ENCODE assay signal across 9 cellular contexts in genomic region chr11:72668645-72669347, GRCh38. TPM values are rescaled to one million over a fixed set of nuclear protein-coding genes. Genes with fewer than 3 reads are reported as not detected.
A peak's percentile ranks its signal among the peaks of the same experiment; 100 is the strongest.
DNase-seq lines count a peak whose midpoint lies in the region; ATAC-seq, FAIRE-seq and TF ChIP-seq lines count a peak whose summit lies in the region.
"Had no signal": no experiment of that assay in that cellular context is flagged by ENCODE, and none has a peak within 500 bp of the region (broad histone marks: within the 10 kb centered on the region; RNA-seq: fewer than 3 reads in every experiment).

No MANE protein-coding gene starts in this region.

- peaks cover 8% of the 10 kb centered on the region for H3K9me3 Mint-ChIP-seq in activated T-helper 2 cell treated with anti-CD3 and anti-CD28 coated beads, Interferon-gamma antibody, Interleukin-2, Interleukin-4, amounts not matched to agents 10 μg/mL and 5 μg/mL and 100 μg/mL, durations not matched to agents 14 hours and 24 hours and 36 hours
- H3K9me3 Mint-ChIP-seq in T-cell: peaks cover 0 to 8% (median 0%) of the 10 kb centered on the region in 3 donors

- H3K4me1 Mint-ChIP-seq in activated T-helper 2 cell treated with anti-CD3 and anti-CD28 coated beads, Interferon-gamma antibody, Interleukin-2, Interleukin-4, amounts not matched to agents 10 μg/mL and 5 μg/mL and 100 μg/mL, durations not matched to agents 14 hours and 24 hours and 36 hours (ENCODE audit: low read depth): peaks cover 15% of the 10 kb centered on the region
- H3K4me1 Mint-ChIP-seq in T-cell: peaks cover 0 to 3% (median 2%) of the 10 kb centered on the region in 3 donors

- peaks cover 6 to 11% (median 9%) of the 10 kb centered on the region in 11 experiments; a peak in 21 of 22 replicates for H3K9me3 ChIP-seq in BLaER1 treated with 17β-estradiol and CSF1 and Interleukin-3, amounts not matched to agents 10 nM and 100 nM (replicated peaks in 1 of 11)
- H3K9me3 ChIP-seq in esophagus muscularis mucosa (peaks cover 0 to 9% (median 6%) of the 10 kb centered on the region in 4 donors), gastroesophageal sphincter (peaks cover 0 to 13% (median 0%) of the 10 kb centered on the region in 3 donors)

- no peak for TF ChIP-seq POLR2A in esophagus muscularis mucosa (IDR thresholded peaks at IDR 0.05; ENCODE audit: low read depth)
- no peak for TF ChIP-seq POLR2A in gastroesophageal sphincter (IDR thresholded peaks at IDR 0.05)

- H3K4me3 Mint-ChIP-seq in activated T-helper 2 cell treated with anti-CD3 and anti-CD28 coated beads, Interferon-gamma antibody, Interleukin-2, Interleukin-4, amounts not matched to agents 10 μg/mL and 5 μg/mL and 100 μg/mL, durations not matched to agents 14 hours and 24 hours and 36 hours (ENCODE audit: low read depth): no peak overlapping the region
- no peak overlapping the region for H3K4me3 Mint-ChIP-seq in T-cell

- peak; percentile 69 for FAIRE-seq in GM19239 (lab: Jason Lieb, UNC)

- peaks cover 31 to 53% (median 40%) of the 10 kb centered on the region in 10 experiments for H3K4me1 ChIP-seq in BLaER1 treated with 17β-estradiol and CSF1 and Interleukin-3, amounts not matched to agents 10 nM and 100 nM
- H3K4me1 ChIP-seq in esophagus muscularis mucosa (peaks cover 0 to 5% (median under 1%) of the 10 kb centered on the region in 4 donors), gastroesophageal sphincter (no peaks in the 10 kb centered on the region)

- CTCF ChIA-PET in T-cell (lab: Charles Lee): interaction anchor here in 1 of 2 donors (1.1 kb wide), 1 partner anchor 11 kb away, joined by 3 read pairs; no protein-coding TSS in a partner anchor

- TF ChIP-seq EP300 in esophagus muscularis mucosa (IDR thresholded peaks at IDR 0.05) (no peak), gastroesophageal sphincter (IDR thresholded peaks at IDR 0.05) (no peak)

- H3K27ac Mint-ChIP-seq in activated T-helper 2 cell treated with anti-CD3 and anti-CD28 coated beads, Interferon-gamma antibody, Interleukin-2, Interleukin-4, amounts not matched to agents 10 μg/mL and 5 μg/mL and 100 μg/mL, durations not matched to agents 14 hours and 24 hours and 36 hours: no peak overlapping the region
- H3K27ac Mint-ChIP-seq in T-cell: no peak overlapping the region

- H3K36me3 Mint-ChIP-seq in activated T-helper 2 cell treated with anti-CD3 and anti-CD28 coated beads, Interferon-gamma antibody, Interleukin-2, Interleukin-4, amounts not matched to agents 10 μg/mL and 5 μg/mL and 100 μg/mL, durations not matched to agents 14 hours and 24 hours and 36 hours (ENCODE audit: low read depth): no peaks in the 10 kb centered on the region
- no peaks in the 10 kb centered on the region for H3K36me3 Mint-ChIP-seq in T-cell

- 65% methylated on average over 7 of the region's 7 CpGs for WGBS in esophagus muscularis mucosa
- WGBS in gastroesophageal sphincter (ENCODE audit: low coverage in 1 of 2), 2 donors: 40% methylated on average over 2 of the region's 7 CpGs; no CpG with 5 or more reads in 1 of the 2 donors

- TF ChIP-seq CTCF in esophagus muscularis mucosa (IDR thresholded peaks at IDR 0.05) (no peak), gastroesophageal sphincter (IDR thresholded peaks at IDR 0.05) (no peak)

- no peaks in the 10 kb centered on the region; a peak in 1 of 22 replicates for H3K36me3 ChIP-seq in BLaER1 treated with 17β-estradiol and CSF1 and Interleukin-3, amounts not matched to agents 10 nM and 100 nM
- H3K36me3 ChIP-seq in esophagus muscularis mucosa (no peaks in the 10 kb centered on the region), gastroesophageal sphincter (no peaks in the 10 kb centered on the region)

- H3K27ac ChIP-seq in BLaER1 treated with 17β-estradiol and CSF1 and Interleukin-3, amounts not matched to agents 10 nM and 100 nM: no peak overlapping the region
- H3K27ac ChIP-seq in esophagus muscularis mucosa (replicated peaks in 1 of 4) (no peak overlapping the region), gastroesophageal sphincter (no peak overlapping the region)

- H3K27me3 ChIP-seq in BLaER1 treated with 17β-estradiol and CSF1 and Interleukin-3, amounts not matched to agents 10 nM and 100 nM: peaks cover 0 to 4% (median under 1%) of the 10 kb centered on the region in 11 experiments; a peak in 9 of 22 replicates
- H3K27me3 ChIP-seq in esophagus muscularis mucosa (peaks cover 0 to 84% (median 14%) of the 10 kb centered on the region in 4 donors), gastroesophageal sphincter (peaks cover 69% of the 10 kb centered on the region)

- no peak overlapping the region for H3K9ac ChIP-seq in BLaER1 treated with 17β-estradiol and CSF1 and Interleukin-3, amounts not matched to agents 10 nM and 100 nM

- peaks cover 30% of the 10 kb centered on the region for H3K27me3 Mint-ChIP-seq in activated T-helper 2 cell treated with anti-CD3 and anti-CD28 coated beads, Interferon-gamma antibody, Interleukin-2, Interleukin-4, amounts not matched to agents 10 μg/mL and 5 μg/mL and 100 μg/mL, durations not matched to agents 14 hours and 24 hours and 36 hours (ENCODE audit: low read depth)
- peaks cover 16 to 79% of the 10 kb centered on the region in 2 donors for H3K27me3 Mint-ChIP-seq in T-cell

- intact Hi-C loops in activated T-helper 2 cell treated with anti-CD3 and anti-CD28 coated beads, Interferon-gamma antibody, Interleukin-2, Interleukin-4, amounts not matched to agents 10 μg/mL and 5 μg/mL and 100 μg/mL, durations not matched to agents 14 hours and 24 hours and 36 hours (cut with micrococcal nuclease): loop anchor here (1.0 kb wide), 1 partner anchor 18 kb away; no protein-coding TSS in a partner anchor
- intact Hi-C loops in esophagus muscularis mucosa (cut with DNase I): no loop called here
- intact Hi-C loops in left ventricle myocardium superior (cut with micrococcal nuclease): no loop called here

- H3K4me2 ChIP-seq in BLaER1 treated with 17β-estradiol and CSF1 and Interleukin-3, amounts not matched to agents 10 nM and 100 nM: peak overlapping the region in 8 of 11 experiments; percentile 8 to 40 (median 24); a peak in 13 of 22 replicates

- POLR2A ChIA-PET in T-cell (lab: Charles Lee): no interaction called here

- DNase-seq in GM19239 (ENCODE audit: insufficient read length, low spot score) (peak; percentile 78), esophagus muscularis mucosa (ENCODE audit: extremely low spot score) (no peak), left ventricle myocardium superior (no peak), T-cell (no peak)
- DNase-seq in activated T-helper 2 cell treated with anti-CD3 and anti-CD28 coated beads, Interferon-gamma antibody, Interleukin-2, Interleukin-4, amounts not matched to agents 10 μg/mL and 5 μg/mL and 100 μg/mL, durations not matched to agents 14 hours and 24 hours and 36 hours (ENCODE audit: low spot score): peak; percentile 59
- DNase-seq: NCI-H345 had no signal

- H4K20me1 ChIP-seq in BLaER1 treated with 17β-estradiol and CSF1 and Interleukin-3, amounts not matched to agents 10 nM and 100 nM: peaks cover 0 to 34% (median under 1%) of the 10 kb centered on the region in 11 experiments; a peak in 9 of 22 replicates

- peak; percentile 68 for ATAC-seq in HG03135 (IDR thresholded peaks at IDR 0.05; ENCODE audit: unreplicated experiment)
- no peak for ATAC-seq in left ventricle myocardium superior
- no peak for ATAC-seq in T-cell (replicated peaks in 1 of 4)
- ATAC-seq in gastroesophageal sphincter: no peak

- no peak overlapping the region for H3K4me3 ChIP-seq in BLaER1 treated with 17β-estradiol and CSF1 and Interleukin-3, amounts not matched to agents 10 nM and 100 nM
- no peak overlapping the region for H3K4me3 ChIP-seq in esophagus muscularis mucosa
- no peak overlapping the region for H3K4me3 ChIP-seq in gastroesophageal sphincter

RNA-seq across cellular contexts. Expression of gene PDE2A, which starts 5.4 kb away (rescaled TPM):
- total RNA-seq in activated T-helper 2 cell treated with anti-CD3 and anti-CD28 coated beads, Interferon-gamma antibody, Interleukin-2, Interleukin-4, amounts not matched to agents 10 μg/mL and 5 μg/mL and 100 μg/mL, durations not matched to agents 14 hours and 24 hours and 36 hours: 0.44 and 0.62 TPM in 2 replicates
- total RNA-seq in esophagus muscularis mucosa (10 to 100 TPM; 40.6 to 68.8 (median 47.6) TPM), left ventricle myocardium superior (30.0 TPM), T-cell (1 to 10 TPM; 1.1 to 6.1 (median 1.7) TPM), gastroesophageal sphincter (10 to 100 TPM; 31.6 to 54.2 (median 35.4) TPM)

Comparison
In these comparisons a context has a peak if more than half of its experiments do, and no peak if none do; other contexts are left out.
1. DNase-seq: peak in GM19239 (single experiment) and activated T-helper 2 cell treated with anti-CD3 and anti-CD28 coated beads, Interferon-gamma antibody, Interleukin-2, Interleukin-4, amounts not matched to agents 10 μg/mL and 5 μg/mL and 100 μg/mL, durations not matched to agents 14 hours and 24 hours and 36 hours (single experiment); none in esophagus muscularis mucosa (single experiment), left ventricle myocardium superior (single experiment) and T-cell (0 of 34).